In genomic region chr2:233437439-233437955, GRCh38 we compare ENCODE assay signal across 17 cellular contexts.
DNase-seq lines count a peak whose midpoint lies in the region; ATAC-seq and TF ChIP-seq lines count a peak whose summit lies in the region.
"Had no signal": no experiment of that assay in that cellular context is flagged by ENCODE, and none has a peak within 500 bp of the region (broad histone marks: within the 10 kb centered on the region; RNA-seq: fewer than 3 reads in every experiment).

No MANE protein-coding gene starts in this region.

- peaks cover 11% of the 10 kb centered on the region for H3K36me3 Mint-ChIP-seq in natural killer cell treated with Interleukin-12 subunit alpha and Interleukin-12 subunit beta and Interleukin-15 and Interleukin-18, amount 100 ng/mL, for 72 hours
- peaks cover 17% of the 10 kb centered on the region for H3K36me3 Mint-ChIP-seq in natural killer cell

- peak; percentile 18 for DNase-seq in activated CD4-positive, CD25-positive, alpha-beta regulatory T cell treated with anti-CD3 and anti-CD28 coated beads, Interleukin-2, amount 50 U/mL, for 72 hours
- no peak for DNase-seq in activated CD4-positive, CD25-positive, alpha-beta regulatory T cell (lab: John Stamatoyannopoulos, UW)
- DNase-seq in natural killer cell treated with Interleukin-12 subunit alpha and Interleukin-12 subunit beta and Interleukin-15 and Interleukin-18, amount 100 ng/mL, for 72 hours (ENCODE audit: low spot score) = peak; percentile 39
- DNase-seq in natural killer cell = no peak
- DNase-seq in psoas muscle = no peak
- DNase-seq in upper lobe of right lung = peak; percentile 45
- no peak for DNase-seq in EL
- DNase-seq: CD8-positive, alpha-beta T cell; Karpas-422; MM.1S; NCI-H1105; NCI-H1694; NCI-H2227 treated with DMSO at 0.1 percent for 48 hours; NCI-H524 had no signal

- H3K27me3 ChIP-seq in psoas muscle (ENCODE audit: insufficient read depth in 3 of 3, low read length in 2 of 3) = no peaks in the 10 kb centered on the region
- H3K27me3 ChIP-seq in upper lobe of right lung = no peaks in the 10 kb centered on the region
- H3K27me3 ChIP-seq: BLaER1 had no signal

- peaks cover 12 to 83% of the 10 kb centered on the region in 2 donors for H3K36me3 ChIP-seq in psoas muscle (ENCODE audit: insufficient read depth in 1 of 2, low read depth in 1 of 2)
- peaks cover 57% of the 10 kb centered on the region for H3K36me3 ChIP-seq in upper lobe of right lung

- peaks cover 8 to 25% of the 10 kb centered on the region in 2 donors for H3K4me1 Mint-ChIP-seq in natural killer cell treated with Interleukin-12 subunit alpha and Interleukin-12 subunit beta and Interleukin-15 and Interleukin-18, amount 100 ng/mL, for 72 hours (ENCODE audit: low read depth in 2 of 2)
- peaks cover 45 to 52% of the 10 kb centered on the region in 2 donors for H3K4me1 Mint-ChIP-seq in natural killer cell

- no peaks in the 10 kb centered on the region for H3K9me3 ChIP-seq in psoas muscle
- no peaks in the 10 kb centered on the region for H3K9me3 ChIP-seq in upper lobe of right lung
- H3K9me3 ChIP-seq: BLaER1 had no signal

- H3K27ac ChIP-seq in psoas muscle = peak overlapping the region; percentile 96
- H3K27ac ChIP-seq in upper lobe of right lung = no peak overlapping the region
- H3K27ac ChIP-seq: 22Rv1, BLaER1 had no signal

- WGBS in psoas muscle, 3 donors = 54 to 68% (median 56%) methylated on average over 14 of the region's 14 CpGs

- H3K27ac Mint-ChIP-seq in natural killer cell treated with Interleukin-12 subunit alpha and Interleukin-12 subunit beta and Interleukin-15 and Interleukin-18, amount 100 ng/mL, for 72 hours = no peak overlapping the region
- H3K27ac Mint-ChIP-seq in natural killer cell = no peak overlapping the region
- H3K27ac Mint-ChIP-seq: CD8-positive, alpha-beta T cell had no signal

- H3K27me3 Mint-ChIP-seq in natural killer cell treated with Interleukin-12 subunit alpha and Interleukin-12 subunit beta and Interleukin-15 and Interleukin-18, amount 100 ng/mL, for 72 hours = no peaks in the 10 kb centered on the region
- no peaks in the 10 kb centered on the region for H3K27me3 Mint-ChIP-seq in natural killer cell (ENCODE audit: low read depth in 2 of 2)

- H3K4me1 ChIP-seq in psoas muscle (peaks cover 54% of the 10 kb centered on the region), upper lobe of right lung (no peaks in the 10 kb centered on the region)

- H3K9me3 Mint-ChIP-seq in natural killer cell treated with Interleukin-12 subunit alpha and Interleukin-12 subunit beta and Interleukin-15 and Interleukin-18, amount 100 ng/mL, for 72 hours = no peaks in the 10 kb centered on the region
- H3K9me3 Mint-ChIP-seq in natural killer cell = no peaks in the 10 kb centered on the region
- H3K9me3 Mint-ChIP-seq: CD8-positive, alpha-beta T cell had no signal

- no peak for ATAC-seq in natural killer cell treated with Interleukin-12 subunit alpha and Interleukin-12 subunit beta and Interleukin-15 and Interleukin-18, amount 100 ng/mL, for 72 hours
- ATAC-seq in natural killer cell (no peak), psoas muscle (peak; percentile 6 to 14 (median 8)), upper lobe of right lung (no peak), GM19023 (IDR thresholded peaks at IDR 0.05; ENCODE audit: unreplicated experiment) (no peak)
- ATAC-seq: CD8-positive, alpha-beta T cell had no signal

- no peak overlapping the region for H3K4me3 Mint-ChIP-seq in natural killer cell treated with Interleukin-12 subunit alpha and Interleukin-12 subunit beta and Interleukin-15 and Interleukin-18, amount 100 ng/mL, for 72 hours
- H3K4me3 Mint-ChIP-seq in natural killer cell = no peak overlapping the region
- H3K4me3 Mint-ChIP-seq: CD8-positive, alpha-beta T cell had no signal

- intact Hi-C loops in natural killer cell (cut with micrococcal nuclease) = no loop called here
- intact Hi-C loops in psoas muscle (cut with DNase I) = loop anchor here (2.0 to 5.0 kb wide), 2 partner anchors 31 to 80 kb away; no protein-coding TSS in a partner anchor
- intact Hi-C loops in upper lobe of right lung (cut with DNase I) = no loop called here

- TF ChIP-seq CTCF in natural killer cell (IDR thresholded peaks at IDR 0.05) (no peak), psoas muscle (IDR thresholded peaks at IDR 0.05) (no peak), upper lobe of right lung (IDR thresholded peaks at IDR 0.05) (no peak)

- no peak overlapping the region for H3K4me3 ChIP-seq in psoas muscle
- no peak overlapping the region for H3K4me3 ChIP-seq in upper lobe of right lung
- H3K4me3 ChIP-seq: BLaER1 had no signal

Comparison
In these comparisons a context has a peak if more than half of its experiments do, and no peak if none do; other contexts are left out.
1. DNase-seq: peak in activated CD4-positive, CD25-positive, alpha-beta regulatory T cell treated with anti-CD3 and anti-CD28 coated beads, Interleukin-2, amount 50 U/mL, for 72 hours (single experiment), natural killer cell treated with Interleukin-12 subunit alpha and Interleukin-12 subunit beta and Interleukin-15 and Interleukin-18, amount 100 ng/mL, for 72 hours (single experiment) and upper lobe of right lung (single experiment); none in activated CD4-positive, CD25-positive, alpha-beta regulatory T cell (0 of 4), natural killer cell (single experiment), psoas muscle (0 of 2) and EL (single experiment).
2. ATAC-seq: peak in psoas muscle (4 of 4); none in natural killer cell treated with Interleukin-12 subunit alpha and Interleukin-12 subunit beta and Interleukin-15 and Interleukin-18, amount 100 ng/mL, for 72 hours (0 of 2), natural killer cell (0 of 3), upper lobe of right lung (single experiment) and GM19023 (single experiment).
3. intact Hi-C loops: an anchor here in psoas muscle (2.0 to 5.0 kb wide); none called in natural killer cell and upper lobe of right lung.